8 cellular contexts compared by ENCODE assay signal in genomic region chr10:59625842-59626522, GRCh38.
A peak's percentile ranks its signal among the peaks of the same experiment; 100 is the strongest.
DNase-seq lines count a peak whose midpoint lies in the region; ATAC-seq and TF ChIP-seq lines count a peak whose summit lies in the region.

No MANE protein-coding gene starts in this region.

- peaks cover 4% of the 10 kb centered on the region for H3K27me3 Mint-ChIP-seq in nephron progenitor cell (ENCODE audit: low read depth, poor library complexity)

- no peak overlapping the region for H3K4me3 Mint-ChIP-seq in nephron progenitor cell

- H3K9me3 Mint-ChIP-seq in nephron progenitor cell, result no peaks in the 10 kb centered on the region

- peaks cover 5% of the 10 kb centered on the region for H3K4me1 Mint-ChIP-seq in nephron progenitor cell

- peak; percentile 82 for DNase-seq in DMS53 (lab: John Stamatoyannopoulos, UW)
- peak; percentile 34 for DNase-seq in NCI-H524 treated with DMSO at 0.1 percent for 48 hours (lab: John Stamatoyannopoulos, UW)
- peak; percentile 5 for DNase-seq in activated T-cell treated with anti-CD3 and anti-CD28 coated beads for 1 hour (ENCODE audit: low read depth)
- DNase-seq in fibroblast of peridontal ligament (ENCODE audit: extremely low read depth), result peak; percentile 91
- DNase-seq in nephron progenitor cell, result peak; percentile 47
- no peak for DNase-seq in cortex of kidney (lab: John Stamatoyannopoulos, UW)

- peak; percentile 85 for ATAC-seq in GM19438 (IDR thresholded peaks at IDR 0.05; ENCODE audit: low read depth, unreplicated experiment)
- ATAC-seq in HG03457 (IDR thresholded peaks at IDR 0.05; ENCODE audit: unreplicated experiment), result peak; percentile 66

- H3K36me3 Mint-ChIP-seq in nephron progenitor cell (ENCODE audit: low read depth), result no peaks in the 10 kb centered on the region

- no peak overlapping the region for H3K27ac Mint-ChIP-seq in nephron progenitor cell

- TF ChIP-seq CTCF in nephron progenitor cell (IDR thresholded peaks at IDR 0.05), result peak; percentile 73
